8 cellular contexts compared by ENCODE assay signal in genomic region chr13:50124536-50125305, GRCh38.
A peak's percentile ranks its signal among the peaks of the same experiment; 100 is the strongest.
DNase-seq lines count a peak whose midpoint lies in the region; ATAC-seq and TF ChIP-seq lines count a peak whose summit lies in the region.

No MANE protein-coding gene starts in this region.

- H4K91ac ChIP-seq in trophoblast cell (ENCODE audit: low read depth, low read length) = peak overlapping the region; percentile 90

- H3K23ac ChIP-seq in trophoblast cell (ENCODE audit: low read length) = peak overlapping the region; percentile 55

- H3K4me3 Mint-ChIP-seq in type B pancreatic cell = peak overlapping the region; percentile 90

- H3K4ac ChIP-seq in trophoblast cell (ENCODE audit: low read depth, low read length) = peak overlapping the region; percentile 70

- H3K18ac ChIP-seq in trophoblast cell (ENCODE audit: low read length) = peak overlapping the region; percentile 80

- peaks cover 42% of the 10 kb centered on the region for H3K27me3 Mint-ChIP-seq in type B pancreatic cell

- H3K4me2 ChIP-seq in trophoblast cell (ENCODE audit: low read length) = peak overlapping the region; percentile 94

- no TSS peak for BruUV-seq in A673 (replicated peaks; lab: Mats Ljungman, UMichigan)

- no peak for TF ChIP-seq POLR2A in Peyer's patch (IDR thresholded peaks at IDR 0.05)

- H3K79me2 ChIP-seq in trophoblast cell (ENCODE audit: control insufficient read depth, insufficient read depth, low read length, poor library complexity) = peaks cover 11% of the 10 kb centered on the region

- H3K36me3 ChIP-seq in A673 (ENCODE audit: insufficient read depth, low read length, poor library complexity, severe bottlenecking) = no peaks in the 10 kb centered on the region
- H3K36me3 ChIP-seq in Peyer's patch = peaks cover 0 to 4% (median 0%) of the 10 kb centered on the region in 3 donors
- H3K36me3 ChIP-seq in trophoblast cell (ENCODE audit: control insufficient read depth in 1 of 2, insufficient read depth in 2 of 2, low read length in 2 of 2) = no peaks in the 10 kb centered on the region

- H3K36me3 Mint-ChIP-seq in type B pancreatic cell = peaks cover 9% of the 10 kb centered on the region

- H3K9ac ChIP-seq in trophoblast cell (ENCODE audit: low read length) = peak overlapping the region; percentile 79

- H3K27ac ChIP-seq in A673 (ENCODE audit: low read depth, low read length, poor library complexity, severe bottlenecking) (peak overlapping the region; percentile 99), Peyer's patch (peak overlapping the region; percentile 99 to 100 (median 100)), trophoblast cell (ENCODE audit: low read depth, low read length) (peak overlapping the region; percentile 29)

- CTCF ChIA-PET in A673 (lab: Charles Lee) = interaction anchor here (0.8 kb wide), 1 partner anchor 127 kb away, joined by 4 read pairs; the partner anchor contains the start of gene TRIM13

- H3K4me1 ChIP-seq in A673 (ENCODE audit: insufficient read depth, low read length, poor library complexity, severe bottlenecking) = peaks cover 37% of the 10 kb centered on the region
- H3K4me1 ChIP-seq in Peyer's patch = peaks cover 10 to 47% (median 21%) of the 10 kb centered on the region in 4 donors
- peaks cover 12 to 20% of the 10 kb centered on the region in 2 experiments for H3K4me1 ChIP-seq in trophoblast cell (ENCODE audit: control insufficient read depth in 1 of 2, insufficient read depth in 2 of 2, low read length in 2 of 2)

- intact Hi-C loops in A673 (cut with micrococcal nuclease; ENCODE audit: unreplicated experiment) = loop anchor here (1.0 kb wide), 1 partner anchor 42 kb away; no protein-coding TSS in a partner anchor

- peak overlapping the region; percentile 93 for H2AFZ ChIP-seq in trophoblast cell (ENCODE audit: insufficient read depth, low read length, poor library complexity)

- H3K27me3 ChIP-seq in A673 (replicated peaks; ENCODE audit: insufficient read depth, low read depth, low read length, poor library complexity) (no peaks in the 10 kb centered on the region), Peyer's patch (peaks cover 0 to 6% of the 10 kb centered on the region in 2 donors), trophoblast cell (ENCODE audit: insufficient read depth, low read length) (peaks cover 45% of the 10 kb centered on the region)

- H3K79me1 ChIP-seq in trophoblast cell (ENCODE audit: low read length) = peaks cover 16% of the 10 kb centered on the region

- H2BK5ac ChIP-seq in trophoblast cell (ENCODE audit: low read depth, low read length, poor library complexity) = peak overlapping the region; percentile 21

- no peaks in the 10 kb centered on the region for H3K9me3 ChIP-seq in A673 (ENCODE audit: low read depth, low read length, poor library complexity, severe bottlenecking)
- H3K9me3 ChIP-seq in Peyer's patch = no peaks in the 10 kb centered on the region
- H3K9me3 ChIP-seq in trophoblast cell (ENCODE audit: insufficient read depth, low read depth, low read length) = peaks cover 2% of the 10 kb centered on the region

- H2BK12ac ChIP-seq in trophoblast cell (ENCODE audit: low read length) = peak overlapping the region; percentile 37

- H3K4me1 Mint-ChIP-seq in type B pancreatic cell (ENCODE audit: unreplicated experiment) = peaks cover 33% of the 10 kb centered on the region

- DNase-seq in A673 (ENCODE audit: low spot score) = peak; percentile 97
- peak; percentile 96 to 98 (median 97) for DNase-seq in Peyer's patch
- peak; percentile 94 for DNase-seq in activated gamma-delta T cell treated with Interleukin-2 at 50 U/mL for 16 hours
- DNase-seq in foreskin melanocyte = peak; percentile 56
- DNase-seq in trophoblast cell = peak; percentile 32 to 57
- peak; percentile 91 for DNase-seq in type B pancreatic cell (ENCODE audit: extremely low spot score, unreplicated experiment)

- POLR2A ChIA-PET in A673 (lab: Charles Lee; ENCODE audit: low non-redundant PET) = interaction anchor here (0.6 to 0.7 kb wide), 2 partner anchors 10 to 22 kb away, joined by 3 to 7 read pairs; no protein-coding TSS in a partner anchor

- ATAC-seq in GM18858 (IDR thresholded peaks at IDR 0.05; ENCODE audit: unreplicated experiment) (peak; percentile 13), HG03135 (IDR thresholded peaks at IDR 0.05; ENCODE audit: unreplicated experiment) (peak; percentile 12)

- peak overlapping the region; percentile 9 for H2AK5ac ChIP-seq in trophoblast cell (ENCODE audit: low read length)

- peak overlapping the region; percentile 87 for H3K14ac ChIP-seq in trophoblast cell (ENCODE audit: low read length)

- H4K12ac ChIP-seq in trophoblast cell (ENCODE audit: low read depth, low read length) = peak overlapping the region; percentile 79

- no CpG with 5 or more reads among the region's 78 CpGs for WGBS in trophoblast cell (ENCODE audit: extremely low coverage, insufficient coverage, insufficient read length)

- H2BK120ac ChIP-seq in trophoblast cell (ENCODE audit: insufficient read depth, low read length, poor library complexity) = peak overlapping the region; percentile 79

- no peaks in the 10 kb centered on the region for H3K9me3 Mint-ChIP-seq in type B pancreatic cell

- peak overlapping the region; percentile 51 for H3K27ac Mint-ChIP-seq in type B pancreatic cell

- peak overlapping the region; percentile 91 for H3K4me3 ChIP-seq in A673 (ENCODE audit: low read depth, low read length, poor library complexity, severe bottlenecking)
- H3K4me3 ChIP-seq in Peyer's patch = peak overlapping the region; percentile 82 to 93 (median 90)
- peak overlapping the region; percentile 98 for H3K4me3 ChIP-seq in trophoblast cell (ENCODE audit: low read depth, low read length)

- no peak for TF ChIP-seq CTCF in A673 (conservative IDR thresholded peaks at IDR 0.05; ENCODE audit: low read depth, low read length)
- TF ChIP-seq CTCF in Peyer's patch (IDR thresholded peaks at IDR 0.05) = no peak
- no peak for TF ChIP-seq CTCF in type B pancreatic cell (conservative IDR thresholded peaks at IDR 0.05)

- peak overlapping the region; percentile 72 for H4K8ac ChIP-seq in trophoblast cell (ENCODE audit: low read depth, low read length)

Comparison
In these comparisons a context has a peak if more than half of its experiments do, and no peak if none do; other contexts are left out.
1. Peak in every context shown above with its lines: DNase-seq, ATAC-seq, H3K4me3 ChIP-seq and H3K27ac ChIP-seq.
2. DNase-seq: peak in every context shown above with its lines; median percentile 97 in A673; 97 in Peyer's patch; 94 in activated gamma-delta T cell treated with Interleukin-2 at 50 U/mL for 16 hours; 91 in type B pancreatic cell; 56 in foreskin melanocyte; 44 in trophoblast cell.
3. H3K27ac ChIP-seq: peak in every context shown above with its lines; median percentile 100 in Peyer's patch; 99 in A673; 29 in trophoblast cell.